ENCODE assay signal across 8 cellular contexts in genomic region chrX:48676106-48676892, GRCh38. TPM values are rescaled to one million over a fixed set of nuclear protein-coding genes. Genes with fewer than 3 reads are reported as not detected.
A peak's percentile ranks its signal among the peaks of the same experiment; 100 is the strongest.
DNase-seq lines count a peak whose midpoint lies in the region; ATAC-seq and TF ChIP-seq lines count a peak whose summit lies in the region.

No MANE protein-coding gene starts in this region.

- H3K4me1 ChIP-seq in H9 (ENCODE audit: insufficient read depth, low read length) (no peaks in the 10 kb centered on the region), RWPE2 (ENCODE audit: insufficient read depth, poor library complexity, severe bottlenecking) (no peaks in the 10 kb centered on the region)

- H3K36me3 ChIP-seq in RWPE2 (ENCODE audit: low read depth): no peaks in the 10 kb centered on the region

- peaks cover 6% of the 10 kb centered on the region for H3K23me2 ChIP-seq in H9 (ENCODE audit: insufficient read length, low read depth, low read length, poor library complexity, severe bottlenecking)

- H3K9ac ChIP-seq in H9 (ENCODE audit: extremely low read depth, insufficient read length, low read length): peak overlapping the region; percentile 77

- no peaks in the 10 kb centered on the region for H3K79me2 ChIP-seq in H9 (ENCODE audit: insufficient read depth, low read length)

- H3K27me3 ChIP-seq in H9 (ENCODE audit: insufficient read depth, low read length) (no peaks in the 10 kb centered on the region), RWPE2 (ENCODE audit: insufficient read depth, poor library complexity, severe bottlenecking) (no peaks in the 10 kb centered on the region)

- H2AFZ ChIP-seq in H9 (ENCODE audit: low read length): no peak overlapping the region

- no CpG with 5 or more reads among the region's 67 CpGs for WGBS in H9 (ENCODE audit: extremely low coverage, insufficient read length, low lambda C conversion rate)

- H3K27me3 Mint-ChIP-seq in H9 (ENCODE audit: low read depth): no peaks in the 10 kb centered on the region; the same call in 1 of the 2 replicates
- peaks cover 12% of the 10 kb centered on the region for H3K27me3 Mint-ChIP-seq in nephron progenitor cell (ENCODE audit: low read depth, poor library complexity)
- H3K27me3 Mint-ChIP-seq in stimulated activated naive CD8-positive, alpha-beta T cell treated with anti-CD3 and anti-CD28 coated beads, Interleukin-15, Interleukin-2, amounts not matched to agents 100 ng/mL and 50 ng/mL, for 24 hours: no peaks in the 10 kb centered on the region

- no peak overlapping the region for H2BK20ac ChIP-seq in H9 (ENCODE audit: low read depth, low read length, poor library complexity, severe bottlenecking)

- H2BK5ac ChIP-seq in H9 (ENCODE audit: insufficient read length, low read length): no peak overlapping the region

- H3T11ph ChIP-seq in H9 (ENCODE audit: low read length): no peak overlapping the region

- H3K36me3 Mint-ChIP-seq in H9 (ENCODE audit: insufficient read depth in 1 of 3, low read depth in 3 of 3) (peaks cover 2 to 6% (median 3%) of the 10 kb centered on the region in 3 experiments; a peak in 5 of 7 replicates), nephron progenitor cell (ENCODE audit: low read depth) (no peaks in the 10 kb centered on the region)
- H3K36me3 Mint-ChIP-seq in stimulated activated naive CD8-positive, alpha-beta T cell treated with anti-CD3 and anti-CD28 coated beads, Interleukin-15, Interleukin-2, amounts not matched to agents 100 ng/mL and 50 ng/mL, for 24 hours (ENCODE audit: low read depth): no peaks in the 10 kb centered on the region

- H3K9me3 Mint-ChIP-seq in H9 (peaks cover 57 to 66% of the 10 kb centered on the region in 2 experiments), nephron progenitor cell (peaks cover 59% of the 10 kb centered on the region)
- H3K9me3 Mint-ChIP-seq in stimulated activated naive CD8-positive, alpha-beta T cell treated with anti-CD3 and anti-CD28 coated beads, Interleukin-15, Interleukin-2, amounts not matched to agents 100 ng/mL and 50 ng/mL, for 24 hours: no peaks in the 10 kb centered on the region

- no peak overlapping the region for H3K18ac ChIP-seq in H9 (ENCODE audit: insufficient read length, low read depth, low read length)

- H2BK12ac ChIP-seq in H9 (ENCODE audit: insufficient read length, low read depth, low read length): no peak overlapping the region

- DNase-seq in ELR (ENCODE audit: low read depth) (peak; percentile 87), H9 (peak; percentile 94), M059J (ENCODE audit: low read depth) (peak; percentile 89), RWPE2 (ENCODE audit: low spot score) (peak; percentile 79), fibroblast of pulmonary artery (ENCODE audit: low read depth) (peak; percentile 86), nephron progenitor cell (peak; percentile 90)
- DNase-seq in activated effector memory CD4-positive, alpha-beta T cell treated with Interleukin-2 at 50 U/mL for 16 hours: peak; percentile 82

- H4K20me1 ChIP-seq in H9 (ENCODE audit: control insufficient read depth, insufficient read depth, insufficient read length): no peaks in the 10 kb centered on the region

- H2BK120ac ChIP-seq in H9 (ENCODE audit: low read depth, low read length, poor library complexity, severe bottlenecking): no peak overlapping the region

- TF ChIP-seq CTCF in H9 (conservative IDR thresholded peaks at IDR 0.05) (no peak), RWPE2 (IDR thresholded peaks at IDR 0.05; ENCODE audit: poor library complexity, severe bottlenecking) (no peak), fibroblast of pulmonary artery (IDR thresholded peaks at IDR 0.05; ENCODE audit: low read length, missing control alignments) (no peak), nephron progenitor cell (IDR thresholded peaks at IDR 0.05) (no peak)

- no peaks in the 10 kb centered on the region for H3K79me1 ChIP-seq in H9 (ENCODE audit: insufficient read depth, low read depth, low read length, poor library complexity, severe bottlenecking)

- no peak overlapping the region for H2AK5ac ChIP-seq in H9 (ENCODE audit: insufficient read length, low read length)

- peak overlapping the region; percentile 74 to 92 (median 87); a peak in 5 of 7 replicates for H3K27ac Mint-ChIP-seq in H9
- H3K27ac Mint-ChIP-seq in nephron progenitor cell: peak overlapping the region; percentile 97
- H3K27ac Mint-ChIP-seq in stimulated activated naive CD8-positive, alpha-beta T cell treated with anti-CD3 and anti-CD28 coated beads, Interleukin-15, Interleukin-2, amounts not matched to agents 100 ng/mL and 50 ng/mL, for 24 hours: peak overlapping the region; percentile 91

- H3K4me1 Mint-ChIP-seq in H9: peaks cover 7 to 8% of the 10 kb centered on the region in 2 experiments
- H3K4me1 Mint-ChIP-seq in nephron progenitor cell: peaks cover 32% of the 10 kb centered on the region
- peaks cover 28% of the 10 kb centered on the region for H3K4me1 Mint-ChIP-seq in stimulated activated naive CD8-positive, alpha-beta T cell treated with anti-CD3 and anti-CD28 coated beads, Interleukin-15, Interleukin-2, amounts not matched to agents 100 ng/mL and 50 ng/mL, for 24 hours (ENCODE audit: low read depth)

- no peak overlapping the region for H3K56ac ChIP-seq in H9 (ENCODE audit: insufficient read length, low read depth, low read length)

- no peak overlapping the region for H2BK15ac ChIP-seq in H9 (ENCODE audit: low read depth, low read length)

- no peak overlapping the region for H3K23ac ChIP-seq in H9 (ENCODE audit: insufficient read length, low read depth, low read length)

- H3K9me3 ChIP-seq in H9 (ENCODE audit: control insufficient read depth, low read depth, low read length): peaks cover 32% of the 10 kb centered on the region
- H3K9me3 ChIP-seq in RWPE2 (ENCODE audit: severe bottlenecking): no peaks in the 10 kb centered on the region

- H4K5ac ChIP-seq in H9 (ENCODE audit: insufficient read length, low read depth, low read length): no peak overlapping the region

- H3K4ac ChIP-seq in H9 (ENCODE audit: low read depth, low read length): no peak overlapping the region

- H4K8ac ChIP-seq in H9 (replicated peaks; ENCODE audit: insufficient read length, low read depth, low read length): no peak overlapping the region

- H4K91ac ChIP-seq in H9 (ENCODE audit: insufficient read length, low read depth, low read length): no peak overlapping the region

- H3K27ac ChIP-seq in H9 (ENCODE audit: insufficient read length, low read depth, low read length) (no peak overlapping the region), RWPE2 (ENCODE audit: poor library complexity, severe bottlenecking) (peak overlapping the region; percentile 37)

- peak overlapping the region; percentile 92 for H3K4me2 ChIP-seq in H9 (ENCODE audit: insufficient read depth, insufficient read length, low read length)

- H3K4me3 Mint-ChIP-seq in H9 (peak overlapping the region; percentile 86 to 93), nephron progenitor cell (peak overlapping the region; percentile 87)
- H3K4me3 Mint-ChIP-seq in stimulated activated naive CD8-positive, alpha-beta T cell treated with anti-CD3 and anti-CD28 coated beads, Interleukin-15, Interleukin-2, amounts not matched to agents 100 ng/mL and 50 ng/mL, for 24 hours: peak overlapping the region; percentile 89

- H3K4me3 ChIP-seq in RWPE2 (ENCODE audit: severe bottlenecking) (peak overlapping the region; percentile 56), fibroblast of pulmonary artery (replicated peaks; ENCODE audit: low read depth, low read length) (peak overlapping the region; percentile 70)

- no peak overlapping the region for H3K14ac ChIP-seq in H9 (ENCODE audit: insufficient read depth, low read length)

- ATAC-seq in RWPE2 (ENCODE audit: low read depth): peak; percentile 94

RNA-seq across cellular contexts. Expression of gene WAS, which starts 7.3 kb away (rescaled TPM):
- total RNA-seq in H9 (2021): 0.24 and 0.61 TPM in 2 replicates
- not detected in 2 replicates for total RNA-seq in M059J (2014; rRNA removed; shearing (Covaris generic))

RNA-seq across cellular contexts. Expression of gene SUV39H1, which starts 20.2 kb away (rescaled TPM):
- 16.2 and 17.4 TPM in 2 replicates for total RNA-seq in H9 (2021)
- 15.1 and 22.8 TPM in 2 replicates for total RNA-seq in M059J (2014; rRNA removed; shearing (Covaris generic))
